Comparison of ENCODE assay signal across 17 cellular contexts in genomic region chr17:20223808-20224328, GRCh38.
DNase-seq lines count a peak whose midpoint lies in the region; ATAC-seq and TF ChIP-seq lines count a peak whose summit lies in the region.
"Had no signal": no experiment of that assay in that cellular context is flagged by ENCODE, and none has a peak within 500 bp of the region (broad histone marks: within the 10 kb centered on the region; RNA-seq: fewer than 3 reads in every experiment).

No MANE protein-coding gene starts in this region.

- peak overlapping the region; percentile 51 for H3K27ac Mint-ChIP-seq in activated T-helper 17 cell treated with anti-CD3 and anti-CD28 coated beads, Interleukin-2, amount 50 U/mL, for 72 hours
- H3K27ac Mint-ChIP-seq in activated T-cell treated with anti-CD3 and anti-CD28 coated beads, Interleukin-2, amount 50 U/mL, for 72 hours, result no peak overlapping the region
- H3K27ac Mint-ChIP-seq: stimulated activated memory B cell treated with anti-CD40 and anti-IgM and Interleukin-4, amounts not matched to agents 10 μg/mL and 1 μg/mL and 100 μg/mL, for 72 hours had no signal

- no peak overlapping the region for H3K4me2 ChIP-seq in SK-N-SH

- TF ChIP-seq EP300 in SK-N-SH (IDR thresholded peaks at IDR 0.05; ENCODE audit: borderline replicate concordance in 1 of 2, low read depth in 1 of 2, low read length in 1 of 2), result no peak

- TF ChIP-seq RAD21 in SK-N-SH (IDR thresholded peaks at IDR 0.05; ENCODE audit: low read length), result no peak

- H3K4me3 Mint-ChIP-seq in activated T-helper 17 cell treated with anti-CD3 and anti-CD28 coated beads, Interleukin-2, amount 50 U/mL, for 72 hours, result no peak overlapping the region
- H3K4me3 Mint-ChIP-seq in activated T-cell treated with anti-CD3 and anti-CD28 coated beads, Interleukin-2, amount 50 U/mL, for 72 hours, result no peak overlapping the region
- H3K4me3 Mint-ChIP-seq: CD4-positive, alpha-beta memory T cell; stimulated activated memory B cell treated with anti-CD40 and anti-IgM and Interleukin-4, amounts not matched to agents 10 μg/mL and 1 μg/mL and 100 μg/mL, for 72 hours had no signal

- H3K9me3 ChIP-seq in SK-N-SH (no peaks in the 10 kb centered on the region), MG63 (0 out of 2 replicates have a peak, but pooled peaks cover 2% of the 10 kb centered on the region)

- peaks cover 5% of the 10 kb centered on the region for H3K79me2 ChIP-seq in SK-N-SH (ENCODE audit: insufficient read depth)

- H4K20me1 ChIP-seq in SK-N-SH (ENCODE audit: insufficient read depth), result no peaks in the 10 kb centered on the region

- H3K9me2 ChIP-seq in SK-N-SH, result no peaks in the 10 kb centered on the region

- DNase-seq in SK-N-SH (no peak), epithelial cell of prostate (ENCODE audit: low read depth, low spot score) (peak; percentile 43), substantia nigra (lab: John Stamatoyannopoulos, UW) (no peak), left lobe of liver (ENCODE audit: low spot score) (no peak), MG63 (no peak)
- DNase-seq in activated T-cell treated with anti-CD3 and anti-CD28 coated beads, Interleukin-2, amount 50 U/mL, for 72 hours, result no peak
- DNase-seq: activated CD4-positive, alpha-beta T cell treated with anti-CD3 and anti-CD28 coated beads, Interleukin-2, amount 50 U/mL, for 4 hours; activated T-cell treated with anti-CD3 and anti-CD28 coated beads, Interleukin-2, amount 50 U/mL, for 1 hour; CD4-positive, alpha-beta memory T cell; NCI-H1092 treated with DMSO at 0.1 percent for 48 hours; NCI-H2171 treated with DMSO at 0.1 percent for 48 hours; NK-92 treated with Interleukin-12 subunit alpha and Interleukin-12 subunit beta, amount 100 ng/mL, for 24 hours; SHP77 treated with DMSO at 0.1 percent for 48 hours had no signal

- TF ChIP-seq CTCF in SK-N-SH (IDR thresholded peaks at IDR 0.05), result peak; percentile 11; the same call in 1 of the 2 replicates

- no peak overlapping the region for H3K9ac ChIP-seq in SK-N-SH

- no peaks in the 10 kb centered on the region for H3K36me3 Mint-ChIP-seq in activated T-helper 17 cell treated with anti-CD3 and anti-CD28 coated beads, Interleukin-2, amount 50 U/mL, for 72 hours (ENCODE audit: low read depth)
- no peaks in the 10 kb centered on the region for H3K36me3 Mint-ChIP-seq in activated T-cell treated with anti-CD3 and anti-CD28 coated beads, Interleukin-2, amount 50 U/mL, for 72 hours (ENCODE audit: insufficient read depth in 2 of 2)
- H3K36me3 Mint-ChIP-seq: stimulated activated memory B cell treated with anti-CD40 and anti-IgM and Interleukin-4, amounts not matched to agents 10 μg/mL and 1 μg/mL and 100 μg/mL, for 72 hours had no signal

- no peak overlapping the region for H2AFZ ChIP-seq in SK-N-SH (ENCODE audit: low read depth)

- H3K9me3 Mint-ChIP-seq in activated T-helper 17 cell treated with anti-CD3 and anti-CD28 coated beads, Interleukin-2, amount 50 U/mL, for 72 hours, result no peaks in the 10 kb centered on the region
- H3K9me3 Mint-ChIP-seq in activated T-cell treated with anti-CD3 and anti-CD28 coated beads, Interleukin-2, amount 50 U/mL, for 72 hours, result no peaks in the 10 kb centered on the region
- H3K9me3 Mint-ChIP-seq: stimulated activated memory B cell treated with anti-CD40 and anti-IgM and Interleukin-4, amounts not matched to agents 10 μg/mL and 1 μg/mL and 100 μg/mL, for 72 hours had no signal

- H3K4me1 ChIP-seq in SK-N-SH (ENCODE audit: control insufficient read depth in 1 of 2, insufficient read depth in 2 of 2, low read depth in 1 of 2, low read length in 1 of 2), result peaks cover 0 to 3% of the 10 kb centered on the region in 2 experiments; a peak in 1 of 4 replicates

- POLR2A ChIA-PET in SK-N-SH (lab: Yijun Ruan, JAX), result interaction anchor here (0.7 kb wide), 1 partner anchor 734 kb away, joined by 5 read pairs; no protein-coding TSS in a partner anchor

- no peaks in the 10 kb centered on the region for H3K4me1 Mint-ChIP-seq in activated T-helper 17 cell treated with anti-CD3 and anti-CD28 coated beads, Interleukin-2, amount 50 U/mL, for 72 hours
- H3K4me1 Mint-ChIP-seq in activated T-cell treated with anti-CD3 and anti-CD28 coated beads, Interleukin-2, amount 50 U/mL, for 72 hours (ENCODE audit: low read depth), result peaks cover 21% of the 10 kb centered on the region
- H3K4me1 Mint-ChIP-seq: stimulated activated memory B cell treated with anti-CD40 and anti-IgM and Interleukin-4, amounts not matched to agents 10 μg/mL and 1 μg/mL and 100 μg/mL, for 72 hours had no signal

- 79% methylated on average over 3 of the region's 3 CpGs for WGBS in SK-N-SH (ENCODE audit: low lambda C conversion rate)

- H3K27ac ChIP-seq in SK-N-SH (ENCODE audit: low read depth in 2 of 2, low read length in 1 of 2), result no peak overlapping the region
- H3K27ac ChIP-seq in epithelial cell of prostate, result peak overlapping the region; percentile 45
- peak overlapping the region; percentile 83 for H3K27ac ChIP-seq in substantia nigra (ENCODE audit: low read depth, low read length, poor library complexity, severe bottlenecking)

- H3K27me3 ChIP-seq in SK-N-SH (ENCODE audit: insufficient read depth), result no peaks in the 10 kb centered on the region
- no peaks in the 10 kb centered on the region for H3K27me3 ChIP-seq in MG63

- no peaks in the 10 kb centered on the region for H3K27me3 Mint-ChIP-seq in activated T-helper 17 cell treated with anti-CD3 and anti-CD28 coated beads, Interleukin-2, amount 50 U/mL, for 72 hours
- H3K27me3 Mint-ChIP-seq in activated T-cell treated with anti-CD3 and anti-CD28 coated beads, Interleukin-2, amount 50 U/mL, for 72 hours (ENCODE audit: low read depth), result no peaks in the 10 kb centered on the region
- H3K27me3 Mint-ChIP-seq: CD4-positive, alpha-beta memory T cell; stimulated activated memory B cell treated with anti-CD40 and anti-IgM and Interleukin-4, amounts not matched to agents 10 μg/mL and 1 μg/mL and 100 μg/mL, for 72 hours had no signal

- ATAC-seq in SK-N-SH treated with all-trans-retinoic acid at 6 μM for 48 hours (no peak), left lobe of liver (no peak)
- ATAC-seq in activated T-helper 17 cell treated with anti-CD3 and anti-CD28 coated beads, Interleukin-2, amount 50 U/mL, for 72 hours (replicated peaks), result no peak
- no peak for ATAC-seq in activated T-cell treated with anti-CD3 and anti-CD28 coated beads, Interleukin-2, amount 50 U/mL, for 72 hours (replicated peaks in 1 of 2)
- ATAC-seq: GM12878; stimulated activated memory B cell treated with anti-CD40 and anti-IgM and Interleukin-4, amounts not matched to agents 10 μg/mL and 1 μg/mL and 100 μg/mL, for 72 hours had no signal

- no peak overlapping the region for H3K4me3 ChIP-seq in SK-N-SH (ENCODE audit: low read depth in 2 of 2, low read length in 1 of 2)
- no peak overlapping the region for H3K4me3 ChIP-seq in MG63
- H3K4me3 ChIP-seq: GM12878 had no signal

- no peaks in the 10 kb centered on the region for H3F3A ChIP-seq in SK-N-SH (replicated peaks; ENCODE audit: insufficient read depth)

- CTCF ChIA-PET in SK-N-SH (lab: Yijun Ruan, JAX), result interaction anchor here (0.9 to 5.3 kb wide), 3 partner anchors 12 to 102 kb away, joined by 3 to 59 read pairs (median 5); no protein-coding TSS in a partner anchor

- H3K36me3 ChIP-seq in SK-N-SH (replicated peaks in 1 of 2; ENCODE audit: control insufficient read depth in 1 of 2, insufficient read depth in 2 of 2, low read length in 1 of 2), result no peaks in the 10 kb centered on the region
- no peaks in the 10 kb centered on the region for H3K36me3 ChIP-seq in MG63

TF ChIP-seq in SK-N-SH, 30 proteins besides CTCF, POLR2A, EP300 and RAD21 (continues in another document):
- TF ChIP-seq GABPA (IDR thresholded peaks at IDR 0.05; ENCODE audit: low read depth), result no peak
- no peak for TF ChIP-seq FOXJ3 (CRISPR knock-in tag; IDR thresholded peaks at IDR 0.05)
- TF ChIP-seq IRF3 (IDR thresholded peaks at IDR 0.05; ENCODE audit: low read depth, low read length), result no peak
- no peak for TF ChIP-seq ELF1 (IDR thresholded peaks at IDR 0.05)
- no peak for TF ChIP-seq USF1 (IDR thresholded peaks at IDR 0.05; ENCODE audit: borderline replicate concordance, low read depth)

TF ChIP-seq in SK-N-SH treated with all-trans-retinoic acid at 6 μM for 48 hours, 23 proteins besides CTCF, POLR2A, EP300 and RAD21 (continues in another document):
- TF ChIP-seq ZNF8 (CRISPR knock-in tag; IDR thresholded peaks at IDR 0.05) (no peak), ZNF565 (CRISPR knock-in tag; conservative IDR thresholded peaks at IDR 0.05; ENCODE audit: low read depth) (no peak), PPARA (CRISPR knock-in tag; IDR thresholded peaks at IDR 0.05; ENCODE audit: borderline replicate concordance) (no peak), CSDC2 (CRISPR knock-in tag; IDR thresholded peaks at IDR 0.05) (no peak), ESRRG (CRISPR knock-in tag; IDR thresholded peaks at IDR 0.05) (no peak), ZNF70 (CRISPR knock-in tag; IDR thresholded peaks at IDR 0.05) (no peak), TSHZ2 (CRISPR knock-in tag; IDR thresholded peaks at IDR 0.05) (no peak), TOX (CRISPR knock-in tag; IDR thresholded peaks at IDR 0.05; ENCODE audit: borderline replicate concordance) (no peak), ISL1 (CRISPR knock-in tag; IDR thresholded peaks at IDR 0.05) (no peak), GLIS3 (CRISPR knock-in tag; IDR thresholded peaks at IDR 0.05) (no peak)

Comparison
In these comparisons a context has a peak if more than half of its experiments do, and no peak if none do; other contexts are left out.
1. H3K27ac ChIP-seq: peak in epithelial cell of prostate (single experiment) and substantia nigra (single experiment); none in SK-N-SH (0 of 2).